22 cellular contexts compared by ENCODE assay signal in the genomic region with DNA sequence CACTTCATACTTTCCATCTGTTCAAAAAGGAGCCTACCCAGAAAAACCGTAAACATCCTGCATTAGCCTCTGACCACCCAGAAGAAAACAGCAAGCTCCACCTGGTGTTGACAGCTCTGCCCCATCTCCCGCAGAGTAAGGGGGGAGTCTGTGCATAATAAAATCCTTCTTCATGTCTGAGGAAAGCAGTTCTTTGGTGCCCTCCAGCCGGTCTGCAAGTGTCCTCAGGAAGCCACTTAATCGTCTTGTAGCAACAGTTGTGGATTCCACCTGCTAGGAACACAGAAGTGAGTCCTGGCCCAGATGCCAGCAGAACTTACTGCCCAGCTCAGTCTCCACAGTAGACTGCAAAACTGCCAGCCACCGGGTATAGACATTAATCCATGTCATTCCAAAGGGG.
"Had no signal": no experiment of that assay in that cellular context is flagged by ENCODE, and none has a peak within 500 bp of the region (broad histone marks: within the 10 kb centered on the region; RNA-seq: fewer than 3 reads in every experiment).

No MANE protein-coding gene starts in this region.

- H3K27ac Mint-ChIP-seq: activated CD8-positive, alpha-beta memory T cell treated with anti-CD3 and anti-CD28 coated beads, Interleukin-2, amount 10 ng/mL, durations not matched to agents 7 days and 5 days; activated CD8-positive, alpha-beta T cell treated with anti-CD3 and anti-CD28 coated beads, Interleukin-2, amount 10 ng/mL, durations not matched to agents 7 days and 5 days; activated naive CD8-positive, alpha-beta T cell treated with anti-CD3 and anti-CD28 coated beads for 36 hours; natural killer cell; neural progenitor cell had no signal

- ATAC-seq: activated CD8-positive, alpha-beta T cell treated with anti-CD3 and anti-CD28 coated beads, Interleukin-2, amount 10 ng/mL, durations not matched to agents 7 days and 5 days; gastrocnemius medialis; natural killer cell had no signal

- H3K4me1 Mint-ChIP-seq: activated naive CD8-positive, alpha-beta T cell treated with anti-CD3 and anti-CD28 coated beads for 36 hours; neural progenitor cell had no signal

- H3K27me3 Mint-ChIP-seq: activated CD8-positive, alpha-beta memory T cell treated with anti-CD3 and anti-CD28 coated beads, Interleukin-2, amount 10 ng/mL, durations not matched to agents 7 days and 5 days; activated naive CD8-positive, alpha-beta T cell treated with anti-CD3 and anti-CD28 coated beads for 36 hours; brain had no signal

- H3K9me3 Mint-ChIP-seq: activated naive CD8-positive, alpha-beta T cell treated with anti-CD3 and anti-CD28 coated beads for 36 hours; brain; natural killer cell; neural progenitor cell had no signal

- FAIRE-seq: urothelium cell line had no signal

- H3K4me3 Mint-ChIP-seq: activated CD8-positive, alpha-beta memory T cell treated with anti-CD3 and anti-CD28 coated beads, Interleukin-2, amount 10 ng/mL, durations not matched to agents 7 days and 5 days; activated CD8-positive, alpha-beta T cell treated with anti-CD3 and anti-CD28 coated beads, Interleukin-2, amount 10 ng/mL, durations not matched to agents 7 days and 5 days; activated naive CD8-positive, alpha-beta T cell treated with anti-CD3 and anti-CD28 coated beads for 36 hours; brain; natural killer cell; neural progenitor cell had no signal

- DNase-seq: activated CD4-positive, alpha-beta T cell treated with anti-CD3 and anti-CD28 coated beads, Interleukin-2, amount 50 U/mL, for 1 hour; activated CD4-positive, CD25-positive, alpha-beta regulatory T cell treated with anti-CD3 and anti-CD28 coated beads, Interleukin-2, amount 50 U/mL, for 72 hours; activated CD8-positive, alpha-beta memory T cell treated with anti-CD3 and anti-CD28 coated beads, Interleukin-2, amount 10 ng/mL, durations not matched to agents 7 days and 5 days; activated CD8-positive, alpha-beta T cell treated with anti-CD3 and anti-CD28 coated beads, Interleukin-2, amount 10 ng/mL, durations not matched to agents 7 days and 5 days; activated naive CD4-positive, alpha-beta T cell treated with Interleukin-2 at 50 U/mL for 16 hours; activated naive CD8-positive, alpha-beta T cell treated with anti-CD3 and anti-CD28 coated beads for 36 hours; activated T-cell treated with anti-CD3 and anti-CD28 coated beads, Interleukin-2, amount 50 U/mL, for 48 hours; adrenal gland; aorta; effector memory CD4-positive, alpha-beta T cell; gastrocnemius medialis; glutamatergic neuron; islet precursor cell; left ventricle myocardium inferior; mesendoderm; natural killer cell; occipital lobe; stimulated activated naive CD4-positive, alpha-beta T cell treated with Interleukin-2 at 50 U/mL for 16 hours; transverse colon had no signal
